Comparison of ENCODE assay signal across 1 cellular context in genomic region chr17:38735161-38735997, GRCh38.
A peak's percentile ranks its signal among the peaks of the same experiment; 100 is the strongest.
TF ChIP-seq lines count a peak whose summit lies in the region.

No MANE protein-coding gene starts in this region.

TF ChIP-seq in HEK293, 187 proteins besides CTCF, POLR2A, EP300 and RAD21 (continued from another document):
- TF ChIP-seq, protein P1, sequence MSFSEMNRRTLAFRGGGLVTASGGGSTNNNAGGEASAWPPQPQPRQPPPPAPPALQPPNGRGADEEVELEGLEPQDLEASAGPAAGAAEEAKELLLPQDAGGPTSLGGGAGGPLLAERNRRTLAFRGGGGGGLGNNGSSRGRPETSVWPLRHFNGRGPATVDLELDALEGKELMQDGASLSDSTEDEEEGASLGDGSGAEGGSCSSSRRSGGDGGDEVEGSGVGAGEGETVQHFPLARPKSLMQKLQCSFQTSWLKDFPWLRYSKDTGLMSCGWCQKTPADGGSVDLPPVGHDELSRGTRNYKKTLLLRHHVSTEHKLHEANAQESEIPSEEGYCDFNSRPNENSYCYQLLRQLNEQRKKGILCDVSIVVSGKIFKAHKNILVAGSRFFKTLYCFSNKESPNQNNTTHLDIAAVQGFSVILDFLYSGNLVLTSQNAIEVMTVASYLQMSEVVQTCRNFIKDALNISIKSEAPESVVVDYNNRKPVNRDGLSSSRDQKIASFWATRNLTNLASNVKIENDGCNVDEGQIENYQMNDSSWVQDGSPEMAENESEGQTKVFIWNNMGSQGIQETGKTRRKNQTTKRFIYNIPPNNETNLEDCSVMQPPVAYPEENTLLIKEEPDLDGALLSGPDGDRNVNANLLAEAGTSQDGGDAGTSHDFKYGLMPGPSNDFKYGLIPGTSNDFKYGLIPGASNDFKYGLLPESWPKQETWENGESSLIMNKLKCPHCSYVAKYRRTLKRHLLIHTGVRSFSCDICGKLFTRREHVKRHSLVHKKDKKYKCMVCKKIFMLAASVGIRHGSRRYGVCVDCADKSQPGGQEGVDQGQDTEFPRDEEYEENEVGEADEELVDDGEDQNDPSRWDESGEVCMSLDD (tag by site-specific recombination; IDR thresholded peaks at IDR 0.05) = peak; percentile 85
- TF ChIP-seq, protein P2, sequence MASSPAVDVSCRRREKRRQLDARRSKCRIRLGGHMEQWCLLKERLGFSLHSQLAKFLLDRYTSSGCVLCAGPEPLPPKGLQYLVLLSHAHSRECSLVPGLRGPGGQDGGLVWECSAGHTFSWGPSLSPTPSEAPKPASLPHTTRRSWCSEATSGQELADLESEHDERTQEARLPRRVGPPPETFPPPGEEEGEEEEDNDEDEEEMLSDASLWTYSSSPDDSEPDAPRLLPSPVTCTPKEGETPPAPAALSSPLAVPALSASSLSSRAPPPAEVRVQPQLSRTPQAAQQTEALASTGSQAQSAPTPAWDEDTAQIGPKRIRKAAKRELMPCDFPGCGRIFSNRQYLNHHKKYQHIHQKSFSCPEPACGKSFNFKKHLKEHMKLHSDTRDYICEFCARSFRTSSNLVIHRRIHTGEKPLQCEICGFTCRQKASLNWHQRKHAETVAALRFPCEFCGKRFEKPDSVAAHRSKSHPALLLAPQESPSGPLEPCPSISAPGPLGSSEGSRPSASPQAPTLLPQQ (tag by site-specific recombination; IDR thresholded peaks at IDR 0.05) = peak; percentile 93
- TF ChIP-seq ZNF654 (tag by site-specific recombination; IDR thresholded peaks at IDR 0.05; ENCODE audit: low read depth) (peak; percentile 83), ZNF626 (tag by site-specific recombination; IDR thresholded peaks at IDR 0.05) (no peak), OSR2 (tag by site-specific recombination; IDR thresholded peaks at IDR 0.05) (no peak), ZNF2 (tag by site-specific recombination; IDR thresholded peaks at IDR 0.05) (0 out of 2 replicates have a peak, but pooled peaks have one; percentile 49), ZNF112 (tag by site-specific recombination; IDR thresholded peaks at IDR 0.05) (no peak), ZBTB49 (tag by site-specific recombination; IDR thresholded peaks at IDR 0.05; ENCODE audit: low read depth) (no peak), ZNF223 (tag by site-specific recombination; IDR thresholded peaks at IDR 0.05) (no peak), ZNF600 (tag by site-specific recombination; IDR thresholded peaks at IDR 0.05) (0 out of 2 replicates have a peak, but pooled peaks have one; percentile 19), ZBTB21 (tag by site-specific recombination; IDR thresholded peaks at IDR 0.05) (no peak), ZNF677 (tag by site-specific recombination; IDR thresholded peaks at IDR 0.05) (no peak), ZNF521 (tag by site-specific recombination; IDR thresholded peaks at IDR 0.05) (no peak), MYNN (tag by site-specific recombination; IDR thresholded peaks at IDR 0.05; ENCODE audit: borderline replicate concordance) (no peak), ZNF202 (tag by site-specific recombination; IDR thresholded peaks at IDR 0.05; ENCODE audit: borderline replicate concordance) (no peak), ZNF596 (tag by site-specific recombination; IDR thresholded peaks at IDR 0.05) (no peak), ZNF214 (tag by site-specific recombination; IDR thresholded peaks at IDR 0.05; ENCODE audit: borderline replicate concordance) (no peak), REPIN1 (tag by site-specific recombination; IDR thresholded peaks at IDR 0.05; ENCODE audit: low read depth) (no peak), TCF7L2 (IDR thresholded peaks at IDR 0.05; ENCODE audit: borderline replicate concordance, low read depth, low read length) (no peak), KLF8 (tag by site-specific recombination; IDR thresholded peaks at IDR 0.05) (peak; percentile 62), ZNF518A (tag by site-specific recombination; conservative IDR thresholded peaks at IDR 0.05; ENCODE audit: low read depth) (no peak), ZBTB8A (tag by site-specific recombination; IDR thresholded peaks at IDR 0.05) (peak; percentile 49), ZNF221 (tag by site-specific recombination; IDR thresholded peaks at IDR 0.05; ENCODE audit: borderline replicate concordance) (no peak), ZFHX2 (tag by site-specific recombination; conservative IDR thresholded peaks at IDR 0.05) (peak; percentile 88), ZNF398 (tag by site-specific recombination; IDR thresholded peaks at IDR 0.05) (peak; percentile 91), GLIS1 (tag by site-specific recombination; IDR thresholded peaks at IDR 0.05) (peak; percentile 50), ZNF48 (tag by site-specific recombination; IDR thresholded peaks at IDR 0.05) (no peak), ZEB2 (tag by site-specific recombination; IDR thresholded peaks at IDR 0.05) (peak; percentile 55; the same call in 1 of the 2 replicates), SP7 (tag by site-specific recombination; IDR thresholded peaks at IDR 0.05) (0 out of 2 replicates have a peak, but pooled peaks have one; percentile 33), ZNF133 (tag by site-specific recombination; IDR thresholded peaks at IDR 0.05) (no peak), GLIS2 (tag by site-specific recombination; IDR thresholded peaks at IDR 0.05) (peak; percentile 97), SALL2 (tag by site-specific recombination; IDR thresholded peaks at IDR 0.05; ENCODE audit: borderline replicate concordance) (no peak)
- TF ChIP-seq, protein P3, sequence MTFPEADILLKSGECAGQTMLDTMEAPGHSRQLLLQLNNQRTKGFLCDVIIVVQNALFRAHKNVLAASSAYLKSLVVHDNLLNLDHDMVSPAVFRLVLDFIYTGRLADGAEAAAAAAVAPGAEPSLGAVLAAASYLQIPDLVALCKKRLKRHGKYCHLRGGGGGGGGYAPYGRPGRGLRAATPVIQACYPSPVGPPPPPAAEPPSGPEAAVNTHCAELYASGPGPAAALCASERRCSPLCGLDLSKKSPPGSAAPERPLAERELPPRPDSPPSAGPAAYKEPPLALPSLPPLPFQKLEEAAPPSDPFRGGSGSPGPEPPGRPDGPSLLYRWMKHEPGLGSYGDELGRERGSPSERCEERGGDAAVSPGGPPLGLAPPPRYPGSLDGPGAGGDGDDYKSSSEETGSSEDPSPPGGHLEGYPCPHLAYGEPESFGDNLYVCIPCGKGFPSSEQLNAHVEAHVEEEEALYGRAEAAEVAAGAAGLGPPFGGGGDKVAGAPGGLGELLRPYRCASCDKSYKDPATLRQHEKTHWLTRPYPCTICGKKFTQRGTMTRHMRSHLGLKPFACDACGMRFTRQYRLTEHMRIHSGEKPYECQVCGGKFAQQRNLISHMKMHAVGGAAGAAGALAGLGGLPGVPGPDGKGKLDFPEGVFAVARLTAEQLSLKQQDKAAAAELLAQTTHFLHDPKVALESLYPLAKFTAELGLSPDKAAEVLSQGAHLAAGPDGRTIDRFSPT (tag by site-specific recombination; IDR thresholded peaks at IDR 0.05) = peak; percentile 93
- TF ChIP-seq, protein P4, sequence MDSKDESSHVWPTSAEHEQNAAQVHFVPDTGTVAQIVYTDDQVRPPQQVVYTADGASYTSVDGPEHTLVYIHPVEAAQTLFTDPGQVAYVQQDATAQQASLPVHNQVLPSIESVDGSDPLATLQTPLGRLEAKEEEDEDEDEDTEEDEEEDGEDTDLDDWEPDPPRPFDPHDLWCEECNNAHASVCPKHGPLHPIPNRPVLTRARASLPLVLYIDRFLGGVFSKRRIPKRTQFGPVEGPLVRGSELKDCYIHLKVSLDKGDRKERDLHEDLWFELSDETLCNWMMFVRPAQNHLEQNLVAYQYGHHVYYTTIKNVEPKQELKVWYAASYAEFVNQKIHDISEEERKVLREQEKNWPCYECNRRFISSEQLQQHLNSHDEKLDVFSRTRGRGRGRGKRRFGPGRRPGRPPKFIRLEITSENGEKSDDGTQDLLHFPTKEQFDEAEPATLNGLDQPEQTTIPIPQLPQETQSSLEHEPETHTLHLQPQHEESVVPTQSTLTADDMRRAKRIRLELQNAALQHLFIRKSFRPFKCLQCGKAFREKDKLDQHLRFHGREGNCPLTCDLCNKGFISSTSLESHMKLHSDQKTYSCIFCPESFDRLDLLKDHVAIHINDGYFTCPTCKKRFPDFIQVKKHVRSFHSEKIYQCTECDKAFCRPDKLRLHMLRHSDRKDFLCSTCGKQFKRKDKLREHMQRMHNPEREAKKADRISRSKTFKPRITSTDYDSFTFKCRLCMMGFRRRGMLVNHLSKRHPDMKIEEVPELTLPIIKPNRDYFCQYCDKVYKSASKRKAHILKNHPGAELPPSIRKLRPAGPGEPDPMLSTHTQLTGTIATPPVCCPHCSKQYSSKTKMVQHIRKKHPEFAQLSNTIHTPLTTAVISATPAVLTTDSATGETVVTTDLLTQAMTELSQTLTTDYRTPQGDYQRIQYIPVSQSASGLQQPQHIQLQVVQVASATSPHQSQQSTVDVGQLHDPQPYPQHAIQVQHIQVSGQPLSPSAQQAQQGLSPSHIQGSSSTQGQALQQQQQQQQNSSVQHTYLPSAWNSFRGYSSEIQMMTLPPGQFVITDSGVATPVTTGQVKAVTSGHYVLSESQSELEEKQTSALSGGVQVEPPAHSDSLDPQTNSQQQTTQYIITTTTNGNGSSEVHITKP (tag by site-specific recombination; IDR thresholded peaks at IDR 0.05) = peak; percentile 45
